ENCODE assay signal across 9 cellular contexts in genomic region chrX:40952855-40953254, GRCh38.
DNase-seq lines count a peak whose midpoint lies in the region; ATAC-seq and TF ChIP-seq lines count a peak whose summit lies in the region.
"Had no signal": no experiment of that assay in that cellular context is flagged by ENCODE, and none has a peak within 500 bp of the region (broad histone marks: within the 10 kb centered on the region; RNA-seq: fewer than 3 reads in every experiment).

No MANE protein-coding gene starts in this region.

- H3K36me3 ChIP-seq in brain microvascular endothelial cell (replicated peaks) = no peaks in the 10 kb centered on the region

- peak; percentile 40 for DNase-seq in GM12865 (ENCODE audit: low read depth)
- peak; percentile 39 for DNase-seq in Jurkat, Clone E6-1 (ENCODE audit: low read depth, low spot score)
- no peak for DNase-seq in brain microvascular endothelial cell
- DNase-seq in omental fat pad (ENCODE audit: low spot score) = no peak
- DNase-seq in NCI-H524 (lab: John Stamatoyannopoulos, UW) = no peak
- DNase-seq in NCI-H524 treated with DMSO at 0.1 percent for 48 hours (lab: John Stamatoyannopoulos, UW) = no peak

- H3K27me3 ChIP-seq in brain microvascular endothelial cell (replicated peaks) = no peaks in the 10 kb centered on the region

- in situ Hi-C loops in brain microvascular endothelial cell (cut with HindIII; ENCODE audit: low pct_ligation_motif_present, low sequenced_read_pairs) = no loop called here

- TF ChIP-seq CTCF in GM12865 (IDR thresholded peaks at IDR 0.05; ENCODE audit: insufficient read depth, low read depth, low read length, missing control alignments) (no peak), brain microvascular endothelial cell (IDR thresholded peaks at IDR 0.05; ENCODE audit: low read depth, low read length, missing control alignments) (no peak), omental fat pad (IDR thresholded peaks at IDR 0.05) (no peak)

- H3K27ac ChIP-seq in brain microvascular endothelial cell = no peak overlapping the region

- peak overlapping the region; percentile 32 for H3K4me3 ChIP-seq in GM12865 (ENCODE audit: low read depth, low read length)
- no peak overlapping the region for H3K4me3 ChIP-seq in Jurkat, Clone E6-1 (ENCODE audit: low read length)
- peak overlapping the region; percentile 9 for H3K4me3 ChIP-seq in brain microvascular endothelial cell (ENCODE audit: low read depth, low read length)

- peak; percentile 44 for ATAC-seq in omental fat pad (ENCODE audit: low FRiP score)
- no peak for ATAC-seq in HG03521 (IDR thresholded peaks at IDR 0.05; ENCODE audit: unreplicated experiment)
- ATAC-seq in GM21367 (IDR thresholded peaks at IDR 0.05; ENCODE audit: unreplicated experiment) = no peak
- ATAC-seq: WTC11 had no signal

Comparison
In these comparisons a context has a peak if more than half of its experiments do, and no peak if none do; other contexts are left out.
1. DNase-seq: peak in GM12865 (single experiment) and Jurkat, Clone E6-1 (single experiment); none in brain microvascular endothelial cell (single experiment), omental fat pad (single experiment), NCI-H524 (0 of 2) and NCI-H524 treated with DMSO at 0.1 percent for 48 hours (single experiment).